Comparison of ENCODE assay signal across 8 cellular contexts in the genomic region with DNA sequence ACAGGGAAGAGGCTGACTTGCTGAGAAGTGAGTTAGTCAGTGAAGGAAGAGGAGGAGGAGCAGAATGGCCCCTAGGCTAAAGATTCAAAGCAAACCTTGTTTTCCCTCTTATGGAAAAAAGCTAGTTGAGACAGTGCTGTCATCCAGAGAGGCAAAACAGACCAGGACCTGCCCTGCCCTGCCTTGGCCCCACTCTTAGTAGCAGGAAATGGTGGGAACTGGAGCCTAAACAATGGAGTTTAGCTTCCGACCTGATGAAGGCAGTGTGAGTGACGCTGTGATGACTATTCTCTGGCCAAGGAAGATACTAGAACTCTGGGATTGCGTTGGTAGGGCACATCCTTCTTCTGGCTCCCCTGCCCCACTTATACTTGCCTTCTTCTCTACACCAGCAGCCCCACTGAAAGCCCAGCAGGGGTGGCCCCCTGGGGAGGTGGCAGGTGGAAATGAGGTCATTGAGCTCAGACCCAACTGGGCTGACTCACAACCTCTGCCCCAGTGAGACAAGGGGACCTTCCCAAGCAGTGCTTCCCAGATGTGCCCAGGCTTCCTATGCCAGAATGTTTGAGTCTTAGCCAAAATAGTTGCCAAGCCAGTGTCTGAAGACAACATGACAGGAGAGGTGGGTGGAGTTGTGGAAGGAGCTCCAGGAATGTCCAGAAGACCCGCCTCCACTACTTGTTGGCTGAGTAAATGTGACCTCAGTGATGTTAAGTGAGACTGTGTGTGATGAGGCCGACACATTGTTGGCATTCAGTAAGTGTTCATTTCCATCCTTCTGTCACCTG. TPM values are rescaled to one million over a fixed set of nuclear protein-coding genes. Genes with fewer than 3 reads are reported as not detected.
DNase-seq lines count a peak whose midpoint lies in the region; ATAC-seq and TF ChIP-seq lines count a peak whose summit lies in the region.

No MANE protein-coding gene starts in this region.

- H3K9me3 Mint-ChIP-seq in activated naive CD4-positive, alpha-beta T cell treated with anti-CD3 and anti-CD28 coated beads for 36 hours = no peaks in the 10 kb centered on the region

- peaks cover 64% of the 10 kb centered on the region for H3K36me3 ChIP-seq in KOPT-K1 (ENCODE audit: insufficient read depth, low read length)
- H3K36me3 ChIP-seq in hepatocyte (replicated peaks; ENCODE audit: insufficient read depth, low read depth) = no peaks in the 10 kb centered on the region

- no peaks in the 10 kb centered on the region for H3K79me2 ChIP-seq in hepatocyte

- no peak overlapping the region for H2AFZ ChIP-seq in hepatocyte

- H3K4me3 Mint-ChIP-seq in activated naive CD4-positive, alpha-beta T cell treated with anti-CD3 and anti-CD28 coated beads for 36 hours = peak overlapping the region; percentile 52

- WGBS in hepatocyte (ENCODE audit: low lambda C conversion rate, missing lambda C conversion rate) = 58% methylated on average over 5 of the region's 5 CpGs

- intact Hi-C loops in activated naive CD4-positive, alpha-beta T cell treated with anti-CD3 and anti-CD28 coated beads for 36 hours (cut with micrococcal nuclease) = loop anchor here (1.0 to 2.0 kb wide), 8 partner anchors 8 to 369 kb away; no protein-coding TSS in a partner anchor
- intact Hi-C loops in left ventricle myocardium superior (cut with micrococcal nuclease) = no loop called here

- no peaks in the 10 kb centered on the region for H4K20me1 ChIP-seq in hepatocyte (ENCODE audit: insufficient read depth, poor library complexity, severe bottlenecking)

- TF ChIP-seq CTCF in hepatocyte (IDR thresholded peaks at IDR 0.05; ENCODE audit: poor library complexity) = no peak

- H3K27ac Mint-ChIP-seq in activated naive CD4-positive, alpha-beta T cell treated with anti-CD3 and anti-CD28 coated beads for 36 hours = peak overlapping the region; percentile 96

- H3K36me3 Mint-ChIP-seq in activated naive CD4-positive, alpha-beta T cell treated with anti-CD3 and anti-CD28 coated beads for 36 hours (ENCODE audit: low read depth) = peaks cover 30% of the 10 kb centered on the region

- no peaks in the 10 kb centered on the region for H3K9me3 ChIP-seq in KOPT-K1 (ENCODE audit: insufficient read depth, low read length, poor library complexity, severe bottlenecking)
- no peaks in the 10 kb centered on the region for H3K9me3 ChIP-seq in hepatocyte (ENCODE audit: low read depth)

- DNase-seq in activated naive CD4-positive, alpha-beta T cell treated with Interleukin-2 at 50 U/mL for 16 hours = peak; percentile 56
- DNase-seq in activated naive CD4-positive, alpha-beta T cell (lab: John Stamatoyannopoulos, UW) = no peak
- peak; percentile 83 for DNase-seq in activated naive CD4-positive, alpha-beta T cell treated with anti-CD3 and anti-CD28 coated beads for 36 hours
- peak; percentile 52 for DNase-seq in left ventricle myocardium superior
- DNase-seq in stimulated activated CD8-positive, alpha-beta memory T cell treated with anti-CD3 and anti-CD28 coated beads, Interleukin-4, amount 100 ng/mL, for 24 hours (ENCODE audit: low read depth) = peak; percentile 38
- DNase-seq in hepatocyte (ENCODE audit: low spot score) = no peak

- no peak overlapping the region for H3K4me2 ChIP-seq in hepatocyte

- H3K27ac ChIP-seq in KOPT-K1 (ENCODE audit: low read depth, low read length, poor library complexity, severe bottlenecking) (peak overlapping the region; percentile 26), hepatocyte (no peak overlapping the region)

- ATAC-seq in left ventricle myocardium superior (peak; percentile 92), GM21528 (IDR thresholded peaks at IDR 0.05; ENCODE audit: low FRiP score, unreplicated experiment) (no peak)

- H3K27me3 ChIP-seq in hepatocyte = no peaks in the 10 kb centered on the region

- no peaks in the 10 kb centered on the region for H3K27me3 Mint-ChIP-seq in activated naive CD4-positive, alpha-beta T cell treated with anti-CD3 and anti-CD28 coated beads for 36 hours (ENCODE audit: low read depth)

- H3K9me2 ChIP-seq in hepatocyte (replicated peaks; ENCODE audit: insufficient read depth) = no peaks in the 10 kb centered on the region

- CTCF ChIA-PET in activated naive CD4-positive, alpha-beta T cell treated with anti-CD3 and anti-CD28 coated beads for 36 hours (lab: Charles Lee) = interaction anchor here (0.9 to 2.0 kb wide), 5 partner anchors 16 to 280 kb away, joined by 4 to 7 read pairs (median 6); a partner anchor contains a TSS

- no peaks in the 10 kb centered on the region for H3K4me1 ChIP-seq in hepatocyte (ENCODE audit: insufficient read depth)

- no peak overlapping the region for H3K4me3 ChIP-seq in hepatocyte

- peaks cover 68% of the 10 kb centered on the region for H3K4me1 Mint-ChIP-seq in activated naive CD4-positive, alpha-beta T cell treated with anti-CD3 and anti-CD28 coated beads for 36 hours (ENCODE audit: low read depth)

RNA-seq across cellular contexts. Expression of a gene that starts 38.8 kb away (rescaled TPM):
- total RNA-seq in activated naive CD4-positive, alpha-beta T cell treated with anti-CD3 and anti-CD28 coated beads for 36 hours = 100 to 1,000 TPM; 482 to 507 TPM
- 91.2 TPM for total RNA-seq in left ventricle myocardium superior
- total RNA-seq in hepatocyte = 59.0 and 73.0 TPM in 2 replicates
- polyA plus RNA-seq in hepatocyte = 73.5 and 81.9 TPM in 2 replicates

Comparison
In these comparisons a context has a peak if more than half of its experiments do, and no peak if none do; other contexts are left out.
1. DNase-seq: peak in activated naive CD4-positive, alpha-beta T cell treated with Interleukin-2 at 50 U/mL for 16 hours (single experiment), activated naive CD4-positive, alpha-beta T cell treated with anti-CD3 and anti-CD28 coated beads for 36 hours (single experiment), left ventricle myocardium superior (single experiment) and stimulated activated CD8-positive, alpha-beta memory T cell treated with anti-CD3 and anti-CD28 coated beads, Interleukin-4, amount 100 ng/mL, for 24 hours (single experiment); none in activated naive CD4-positive, alpha-beta T cell (0 of 4) and hepatocyte (single experiment).